20 cellular contexts compared by ENCODE assay signal in the genomic region with DNA sequence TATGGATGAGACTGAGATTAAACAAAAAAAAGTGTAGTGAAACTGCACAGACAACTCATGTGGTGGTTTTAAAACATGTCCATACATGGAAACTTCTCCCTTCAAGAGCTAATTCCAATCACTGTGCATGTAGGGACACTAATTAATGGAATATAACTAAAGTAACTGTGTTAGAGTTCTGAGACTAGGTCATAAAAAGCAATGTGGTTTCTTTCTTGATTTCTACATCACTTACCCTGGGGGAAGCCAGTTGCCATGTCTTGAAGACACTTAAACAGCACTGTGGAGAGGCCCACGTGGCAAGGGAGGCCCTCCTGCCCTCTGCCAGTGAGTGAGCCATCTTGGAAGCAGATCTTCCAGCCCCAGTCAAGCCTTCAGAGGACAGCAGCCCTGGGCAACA.
DNase-seq lines count a peak whose midpoint lies in the region; TF ChIP-seq lines count a peak whose summit lies in the region.
"Had no signal": no experiment of that assay in that cellular context is flagged by ENCODE, and none has a peak within 500 bp of the region (broad histone marks: within the 10 kb centered on the region; RNA-seq: fewer than 3 reads in every experiment).

No MANE protein-coding gene starts in this region.

- H4K8ac ChIP-seq in neuronal stem cell (ENCODE audit: low read depth, low read length) = no peak overlapping the region

- H3K4ac ChIP-seq in neuronal stem cell (ENCODE audit: low read length) = no peak overlapping the region

- H2AFZ ChIP-seq in smooth muscle cell (ENCODE audit: low read depth) (no peak overlapping the region), neuronal stem cell (ENCODE audit: low read length) (no peak overlapping the region)

- H3F3A ChIP-seq in smooth muscle cell (ENCODE audit: low read depth) = peaks cover 12% of the 10 kb centered on the region

- H3K9me3 ChIP-seq in smooth muscle cell (replicated peaks; ENCODE audit: low read depth) (no peaks in the 10 kb centered on the region), neuronal stem cell (replicated peaks in 1 of 2; ENCODE audit: control insufficient read depth in 2 of 2, insufficient read depth in 1 of 2, low read depth in 1 of 2, low read length in 2 of 2) (no peaks in the 10 kb centered on the region)
- H3K9me3 ChIP-seq: A549, heart right ventricle, spleen, suprapubic skin had no signal

- peaks cover 5% of the 10 kb centered on the region for H4K20me1 ChIP-seq in smooth muscle cell (ENCODE audit: low read depth)

- no peak overlapping the region for H3K9ac ChIP-seq in smooth muscle cell (ENCODE audit: low read depth)
- H3K9ac ChIP-seq in neuronal stem cell (ENCODE audit: low read depth, low read length, poor library complexity) = no peak overlapping the region

- peaks cover 8% of the 10 kb centered on the region for H3K79me1 ChIP-seq in neuronal stem cell (ENCODE audit: low read depth, low read length)

- no peak overlapping the region for H3K14ac ChIP-seq in neuronal stem cell (ENCODE audit: low read length)

- H4K91ac ChIP-seq in neuronal stem cell (ENCODE audit: low read depth, low read length, poor library complexity) = no peak overlapping the region

- DNase-seq in NOMO-1 treated with DMSO at 0.1 percent for 48 hours (lab: John Stamatoyannopoulos, UW; ENCODE audit: unreplicated experiment) (peak; percentile 43), NOMO-1 treated with dmso at 0.1 percent for 144 hours (lab: John Stamatoyannopoulos, UW; ENCODE audit: unreplicated experiment) (no peak), RWPE1 (ENCODE audit: low spot score) (no peak), epithelial cell of prostate (ENCODE audit: low read depth, low spot score) (peak; percentile 43), smooth muscle cell (lab: John Stamatoyannopoulos, UW; ENCODE audit: unreplicated experiment) (no peak), medulla oblongata (ENCODE audit: extremely low spot score) (no peak), NCI-H1048 (lab: John Stamatoyannopoulos, UW) (no peak), neuronal stem cell (ENCODE audit: low spot score) (no peak)
- DNase-seq: activated CD4-positive, alpha-beta T cell treated with anti-CD3 and anti-CD28 coated beads, Interleukin-2, amount 50 U/mL, for 4 hours; activated CD4-positive, CD25-positive, alpha-beta regulatory T cell; activated CD8-positive, alpha-beta memory T cell treated with anti-CD3 and anti-CD28 coated beads, Interleukin-2, amount 50 U/mL, for 4 hours; COR-L47; heart right ventricle; left colon; naive thymus-derived CD4-positive, alpha-beta T cell; NCI-H1417; spleen; stimulated activated CD4-positive, alpha-beta T cell treated with anti-CD3 and anti-CD28 coated beads, Interleukin-2, amount 100 ng/mL, for 48 hours had no signal

- WGBS in smooth muscle cell (ENCODE audit: low lambda C conversion rate) = 60% methylated on average over 1 of the region's 1 CpG
- WGBS in neuronal stem cell (ENCODE audit: extremely low coverage in 2 of 2, insufficient read length in 2 of 2, insufficient replicate concordance in 1 of 2), 2 donors = no CpG with 5 or more reads among the region's 1 CpG

- no peak overlapping the region for H3K4me2 ChIP-seq in smooth muscle cell
- no peak overlapping the region for H3K4me2 ChIP-seq in neuronal stem cell (ENCODE audit: insufficient read depth, low read length, poor library complexity, severe bottlenecking)
- H3K4me2 ChIP-seq: A549 had no signal

- H3K18ac ChIP-seq in neuronal stem cell (ENCODE audit: low read length) = no peak overlapping the region

- no peak overlapping the region for H2BK120ac ChIP-seq in neuronal stem cell (ENCODE audit: low read depth, low read length)

- H2BK12ac ChIP-seq in neuronal stem cell (ENCODE audit: low read length) = no peak overlapping the region

- H3K36me3 ChIP-seq in smooth muscle cell (ENCODE audit: low read depth) = no peaks in the 10 kb centered on the region
- no peaks in the 10 kb centered on the region for H3K36me3 ChIP-seq in neuronal stem cell (replicated peaks in 1 of 2; ENCODE audit: control insufficient read depth in 2 of 2, insufficient read depth in 2 of 2, low read length in 2 of 2)
- H3K36me3 ChIP-seq: heart right ventricle, spleen, suprapubic skin had no signal

- no peak overlapping the region for H2BK15ac ChIP-seq in neuronal stem cell (ENCODE audit: low read length)

- peaks cover 39% of the 10 kb centered on the region for H3K4me1 ChIP-seq in smooth muscle cell (ENCODE audit: low read depth)
- peaks cover 12 to 21% of the 10 kb centered on the region in 2 donors for H3K4me1 ChIP-seq in neuronal stem cell (ENCODE audit: control insufficient read depth in 2 of 2, insufficient read depth in 1 of 2, low read depth in 1 of 2, low read length in 2 of 2)

- no peak overlapping the region for H2BK5ac ChIP-seq in neuronal stem cell (ENCODE audit: low read length)

- peaks cover 34% of the 10 kb centered on the region for H3K79me2 ChIP-seq in smooth muscle cell (ENCODE audit: low read depth)

- POLR2A ChIA-PET in RWPE1 (lab: Yijun Ruan, JAX; ENCODE audit: low non-redundant PET) = no interaction called here

- H2AK5ac ChIP-seq in neuronal stem cell (ENCODE audit: low read depth, low read length) = no peak overlapping the region

- H3K4me3 ChIP-seq in smooth muscle cell (no peak overlapping the region), neuronal stem cell (ENCODE audit: low read length in 2 of 2) (peak overlapping the region in 1 of 2 donors; percentile 13)
- H3K4me3 ChIP-seq: A549, heart right ventricle, spleen, suprapubic skin had no signal

- H3K27me3 ChIP-seq in smooth muscle cell (ENCODE audit: low read depth) (no peaks in the 10 kb centered on the region), neuronal stem cell (ENCODE audit: control insufficient read depth in 3 of 3, insufficient read depth in 3 of 3, low read depth in 1 of 3, low read length in 3 of 3) (no peaks in the 10 kb centered on the region)
- H3K27me3 ChIP-seq: heart right ventricle, spleen, suprapubic skin had no signal

- H3K27ac ChIP-seq in RWPE1 (peak overlapping the region; percentile 31; the same call in 1 of the 2 replicates), epithelial cell of prostate (peak overlapping the region; percentile 12), smooth muscle cell (ENCODE audit: low read depth) (peak overlapping the region; percentile 0), neuronal stem cell (replicated peaks; ENCODE audit: low read length) (no peak overlapping the region)
- H3K27ac ChIP-seq: heart right ventricle, spleen, suprapubic skin had no signal

- CTCF ChIA-PET in RWPE1 (lab: Yijun Ruan, JAX) = interaction anchor here (0.6 kb wide), 1 partner anchor 1673 kb away, joined by 3 read pairs; no protein-coding TSS in a partner anchor

- TF ChIP-seq CTCF in RWPE1 (conservative IDR thresholded peaks at IDR 0.05; ENCODE audit: low read depth) = no peak
- TF ChIP-seq CTCF in smooth muscle cell (IDR thresholded peaks at IDR 0.05; ENCODE audit: borderline replicate concordance, insufficient read depth, poor library complexity, severe bottlenecking) = no peak

- H3K23ac ChIP-seq in neuronal stem cell (ENCODE audit: low read depth, low read length, poor library complexity) = no peak overlapping the region

Comparison
In these comparisons a context has a peak if more than half of its experiments do, and no peak if none do; other contexts are left out.
1. DNase-seq: peak in NOMO-1 treated with DMSO at 0.1 percent for 48 hours (single experiment) and epithelial cell of prostate (single experiment); none in NOMO-1 treated with dmso at 0.1 percent for 144 hours (single experiment), RWPE1 (single experiment), smooth muscle cell (single experiment), medulla oblongata (single experiment), NCI-H1048 (single experiment) and neuronal stem cell (single experiment).